ENCODE assay signal across 13 cellular contexts in the genomic region with DNA sequence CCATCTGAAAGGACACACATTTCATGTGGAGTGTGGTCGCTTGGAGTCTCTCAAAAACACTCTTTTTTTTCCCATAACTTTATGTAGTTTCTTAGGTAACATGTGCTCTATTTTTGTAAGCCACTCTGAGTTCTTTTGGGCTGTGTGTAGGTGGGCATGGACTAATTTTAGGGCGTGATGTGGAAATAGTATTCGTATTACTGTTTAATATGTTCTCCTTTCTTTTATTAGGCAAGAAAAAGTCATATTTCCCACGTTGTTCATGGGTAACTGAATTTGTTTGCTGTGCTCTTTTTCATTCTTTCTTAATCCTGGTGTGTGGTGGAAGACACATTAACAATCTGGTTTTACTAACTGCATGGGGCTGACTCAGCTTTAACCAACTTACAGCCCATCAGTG. TPM values are rescaled to one million over a fixed set of nuclear protein-coding genes. Genes with fewer than 3 reads are reported as not detected.
A peak's percentile ranks its signal among the peaks of the same experiment; 100 is the strongest.
DNase-seq lines count a peak whose midpoint lies in the region; ATAC-seq and TF ChIP-seq lines count a peak whose summit lies in the region.
"Had no signal": no experiment of that assay in that cellular context is flagged by ENCODE, and none has a peak within 500 bp of the region (broad histone marks: within the 10 kb centered on the region; RNA-seq: fewer than 3 reads in every experiment).

No MANE protein-coding gene starts in this region.

- peaks cover 2% of the 10 kb centered on the region for H3K27me3 Mint-ChIP-seq in GM23338 (ENCODE audit: insufficient read depth, low read depth, poor library complexity)
- no peaks in the 10 kb centered on the region for H3K27me3 Mint-ChIP-seq in Calu3 (ENCODE audit: unreplicated experiment)

- H3F3A ChIP-seq in GM23338 (replicated peaks; ENCODE audit: low read depth): no peaks in the 10 kb centered on the region

- TF ChIP-seq CTCF in AG09319 (IDR thresholded peaks at IDR 0.05; ENCODE audit: low read depth, low read length) (no peak), GM23338 (conservative IDR thresholded peaks at IDR 0.05; ENCODE audit: low read depth in 2 of 2) (no peak), coronary artery (IDR thresholded peaks at IDR 0.05) (no peak), osteoblast (IDR thresholded peaks at IDR 0.05; ENCODE audit: extremely low read depth, low read depth, low read length) (no peak), Calu3 (IDR thresholded peaks at IDR 0.05; ENCODE audit: unreplicated experiment) (no peak)

- no peaks in the 10 kb centered on the region for H3K9me2 ChIP-seq in GM23338 (ENCODE audit: insufficient read depth)

- H3K4me1 Mint-ChIP-seq in GM23338: peaks cover 7% of the 10 kb centered on the region; the same call in 2 of the 3 replicates
- H3K4me1 Mint-ChIP-seq in Calu3 (ENCODE audit: low read depth, unreplicated experiment): no peaks in the 10 kb centered on the region

- BruUV-seq in Calu3 (replicated peaks; lab: Mats Ljungman, UMichigan): no TSS peak

- H3K4me3 ChIP-seq in GM23338 (no peak overlapping the region), coronary artery (no peak overlapping the region), osteoblast (ENCODE audit: insufficient read depth, low read length) (no peak overlapping the region)
- H3K4me3 ChIP-seq: BLaER1, dorsolateral prefrontal cortex, left ventricle myocardium inferior, psoas muscle had no signal

- peaks cover 13% of the 10 kb centered on the region; the same call in 2 of the 3 replicates for H3K36me3 Mint-ChIP-seq in GM23338 (ENCODE audit: low read depth)
- H3K36me3 Mint-ChIP-seq in Calu3 (ENCODE audit: insufficient read depth, unreplicated experiment): peaks cover 27% of the 10 kb centered on the region

- peaks cover 3% of the 10 kb centered on the region; the same call in 1 of the 2 replicates for H3K36me3 ChIP-seq in GM23338 (ENCODE audit: insufficient read depth)
- H3K36me3 ChIP-seq in osteoblast (ENCODE audit: insufficient read depth, low read length): peaks cover 79% of the 10 kb centered on the region

- H3K27ac ChIP-seq in GM23338 (ENCODE audit: low read depth) (peak overlapping the region; percentile 23; the same call in 1 of the 2 replicates), coronary artery (peak overlapping the region; percentile 26 to 70), osteoblast (ENCODE audit: low read depth, low read length) (peak overlapping the region; percentile 66)
- H3K27ac ChIP-seq: BLaER1, left ventricle myocardium inferior, psoas muscle had no signal

- peaks cover 6% of the 10 kb centered on the region; the same call in 1 of the 2 replicates for H3K4me1 ChIP-seq in GM23338 (ENCODE audit: insufficient read depth)
- H3K4me1 ChIP-seq in osteoblast (ENCODE audit: insufficient read depth, low read length): peaks cover 10% of the 10 kb centered on the region

- no peaks in the 10 kb centered on the region for H3K27me3 ChIP-seq in GM23338 (ENCODE audit: insufficient read depth)
- H3K27me3 ChIP-seq in osteoblast (ENCODE audit: insufficient read depth, low read length): no peaks in the 10 kb centered on the region
- H3K27me3 ChIP-seq: BLaER1, dorsolateral prefrontal cortex had no signal

- H4K20me1 ChIP-seq in GM23338 (replicated peaks; ENCODE audit: insufficient read depth): peaks cover 8% of the 10 kb centered on the region
- H4K20me1 ChIP-seq in osteoblast (ENCODE audit: insufficient read depth, low read length): peaks cover 62% of the 10 kb centered on the region

- CTCF ChIA-PET in Calu3 (lab: Charles Lee): no interaction called here

- no peak for ATAC-seq in GM23338
- ATAC-seq in HG03521 (IDR thresholded peaks at IDR 0.05; ENCODE audit: unreplicated experiment): no peak
- ATAC-seq: Panc1 had no signal

- peak; percentile 68 for DNase-seq in AG09319 (ENCODE audit: extremely low read depth, low read depth)
- DNase-seq in GM23338 (ENCODE audit: low spot score): no peak
- no peak for DNase-seq in coronary artery (ENCODE audit: low spot score)
- DNase-seq in osteoblast (ENCODE audit: insufficient read length, low spot score, missing footprints): no peak
- DNase-seq in Calu3: no peak
- no peak for DNase-seq in foreskin melanocyte
- no peak for DNase-seq in SHP77 (lab: John Stamatoyannopoulos, UW)
- DNase-seq: dorsolateral prefrontal cortex, left ventricle myocardium inferior, psoas muscle had no signal

- no peak overlapping the region for H2AFZ ChIP-seq in GM23338
- H2AFZ ChIP-seq in osteoblast (ENCODE audit: low read length): no peak overlapping the region

- intact Hi-C loops in Calu3 (cut with micrococcal nuclease; ENCODE audit: unreplicated experiment): no loop called here

- H3K79me2 ChIP-seq in GM23338 (replicated peaks; ENCODE audit: insufficient read depth): no peaks in the 10 kb centered on the region
- H3K79me2 ChIP-seq in osteoblast (ENCODE audit: insufficient read depth, low read length): peaks cover 100% of the 10 kb centered on the region

- H3K4me2 ChIP-seq in GM23338: no peak overlapping the region
- no peak overlapping the region for H3K4me2 ChIP-seq in osteoblast (ENCODE audit: insufficient read depth, low read length)
- H3K4me2 ChIP-seq: BLaER1 had no signal

- H3K9me3 Mint-ChIP-seq in GM23338 (no peaks in the 10 kb centered on the region), Calu3 (ENCODE audit: low read depth, unreplicated experiment) (no peaks in the 10 kb centered on the region)

- H3K27ac Mint-ChIP-seq in GM23338 (peak overlapping the region; percentile 29), Calu3 (ENCODE audit: unreplicated experiment) (no peak overlapping the region)

- H3K4me3 Mint-ChIP-seq in GM23338: no peak overlapping the region
- no peak overlapping the region for H3K4me3 Mint-ChIP-seq in Calu3 (ENCODE audit: low read depth, unreplicated experiment)

- no peaks in the 10 kb centered on the region for H3K9me3 ChIP-seq in osteoblast (ENCODE audit: low read depth, low read length)
- H3K9me3 ChIP-seq: BLaER1, left ventricle myocardium inferior, psoas muscle had no signal

TF ChIP-seq in GM23338, 12 proteins besides CTCF, POLR2A, EP300 and RAD21 (continues in another document):
- TF ChIP-seq, protein P1, sequence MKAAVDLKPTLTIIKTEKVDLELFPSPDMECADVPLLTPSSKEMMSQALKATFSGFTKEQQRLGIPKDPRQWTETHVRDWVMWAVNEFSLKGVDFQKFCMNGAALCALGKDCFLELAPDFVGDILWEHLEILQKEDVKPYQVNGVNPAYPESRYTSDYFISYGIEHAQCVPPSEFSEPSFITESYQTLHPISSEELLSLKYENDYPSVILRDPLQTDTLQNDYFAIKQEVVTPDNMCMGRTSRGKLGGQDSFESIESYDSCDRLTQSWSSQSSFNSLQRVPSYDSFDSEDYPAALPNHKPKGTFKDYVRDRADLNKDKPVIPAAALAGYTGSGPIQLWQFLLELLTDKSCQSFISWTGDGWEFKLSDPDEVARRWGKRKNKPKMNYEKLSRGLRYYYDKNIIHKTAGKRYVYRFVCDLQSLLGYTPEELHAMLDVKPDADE (IDR thresholded peaks at IDR 0.05): no peak
- TF ChIP-seq, protein P2, sequence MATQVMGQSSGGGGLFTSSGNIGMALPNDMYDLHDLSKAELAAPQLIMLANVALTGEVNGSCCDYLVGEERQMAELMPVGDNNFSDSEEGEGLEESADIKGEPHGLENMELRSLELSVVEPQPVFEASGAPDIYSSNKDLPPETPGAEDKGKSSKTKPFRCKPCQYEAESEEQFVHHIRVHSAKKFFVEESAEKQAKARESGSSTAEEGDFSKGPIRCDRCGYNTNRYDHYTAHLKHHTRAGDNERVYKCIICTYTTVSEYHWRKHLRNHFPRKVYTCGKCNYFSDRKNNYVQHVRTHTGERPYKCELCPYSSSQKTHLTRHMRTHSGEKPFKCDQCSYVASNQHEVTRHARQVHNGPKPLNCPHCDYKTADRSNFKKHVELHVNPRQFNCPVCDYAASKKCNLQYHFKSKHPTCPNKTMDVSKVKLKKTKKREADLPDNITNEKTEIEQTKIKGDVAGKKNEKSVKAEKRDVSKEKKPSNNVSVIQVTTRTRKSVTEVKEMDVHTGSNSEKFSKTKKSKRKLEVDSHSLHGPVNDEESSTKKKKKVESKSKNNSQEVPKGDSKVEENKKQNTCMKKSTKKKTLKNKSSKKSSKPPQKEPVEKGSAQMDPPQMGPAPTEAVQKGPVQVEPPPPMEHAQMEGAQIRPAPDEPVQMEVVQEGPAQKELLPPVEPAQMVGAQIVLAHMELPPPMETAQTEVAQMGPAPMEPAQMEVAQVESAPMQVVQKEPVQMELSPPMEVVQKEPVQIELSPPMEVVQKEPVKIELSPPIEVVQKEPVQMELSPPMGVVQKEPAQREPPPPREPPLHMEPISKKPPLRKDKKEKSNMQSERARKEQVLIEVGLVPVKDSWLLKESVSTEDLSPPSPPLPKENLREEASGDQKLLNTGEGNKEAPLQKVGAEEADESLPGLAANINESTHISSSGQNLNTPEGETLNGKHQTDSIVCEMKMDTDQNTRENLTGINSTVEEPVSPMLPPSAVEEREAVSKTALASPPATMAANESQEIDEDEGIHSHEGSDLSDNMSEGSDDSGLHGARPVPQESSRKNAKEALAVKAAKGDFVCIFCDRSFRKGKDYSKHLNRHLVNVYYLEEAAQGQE (IDR thresholded peaks at IDR 0.05; ENCODE audit: unreplicated experiment): no peak
- TF ChIP-seq ZNF114 (CRISPR knock-in tag; IDR thresholded peaks at IDR 0.05) (no peak), ZNF331 (CRISPR knock-in tag; IDR thresholded peaks at IDR 0.05; ENCODE audit: low read depth) (no peak), POLR2AphosphoS5 (IDR thresholded peaks at IDR 0.05; ENCODE audit: low read depth) (no peak), CREB1 (CRISPR knock-in tag; IDR thresholded peaks at IDR 0.05; ENCODE audit: low read depth) (no peak), EZH2 (IDR thresholded peaks at IDR 0.05; ENCODE audit: low read depth, unreplicated experiment) (no peak), STAT1 (IDR thresholded peaks at IDR 0.05; ENCODE audit: unreplicated experiment) (no peak), EZH2phosphoT487 (IDR thresholded peaks at IDR 0.05; ENCODE audit: unreplicated experiment) (no peak)

RNA-seq across cellular contexts. Expression of gene NDEL1, which starts 27.4 kb away (rescaled TPM):
- total RNA-seq in GM23338 (2014; rRNA removed; shearing (Covaris generic)): 15.9 and 21.2 TPM in 2 replicates
- 21.6 and 26.0 TPM in 2 replicates for polyA plus RNA-seq in GM23338 (2016; fragmentation: Nextera tagmentation; extraction: Ambion mirVana)
- 69.8 and 72.8 TPM in 2 replicates for total RNA-seq in osteoblast
- total RNA-seq in Calu3 (2022): 40.5 and 40.8 TPM in 2 replicates
